ENCODE assay signal across 6 cellular contexts in genomic region chr19:45187421-45188100, GRCh38. TPM values are rescaled to one million over a fixed set of nuclear protein-coding genes. Genes with fewer than 3 reads are reported as not detected.
A peak's percentile ranks its signal among the peaks of the same experiment; 100 is the strongest.
DNase-seq lines count a peak whose midpoint lies in the region; ATAC-seq and TF ChIP-seq lines count a peak whose summit lies in the region.

No MANE protein-coding gene starts in this region.

- no peaks in the 10 kb centered on the region for H3K79me2 ChIP-seq in HCT116 (ENCODE audit: insufficient read depth, low read length)

- H3K36me3 Mint-ChIP-seq in activated CD8-positive, alpha-beta T cell treated with anti-CD3 and anti-CD28 coated beads for 36 hours (ENCODE audit: low read depth): no peaks in the 10 kb centered on the region
- peaks cover 0 to 7% (median 0%) of the 10 kb centered on the region in 3 donors for H3K36me3 Mint-ChIP-seq in naive thymus-derived CD8-positive, alpha-beta T cell
- peaks cover 3% of the 10 kb centered on the region for H3K36me3 Mint-ChIP-seq in activated T-helper 2 cell treated with anti-CD3 and anti-CD28 coated beads, Interferon-gamma antibody, Interleukin-2, Interleukin-4, amounts not matched to agents 10 μg/mL and 5 μg/mL and 100 μg/mL, durations not matched to agents 14 hours and 24 hours and 36 hours (ENCODE audit: low read depth)

- H3K27ac ChIP-seq in A673 (ENCODE audit: low read depth, low read length, poor library complexity, severe bottlenecking): no peak overlapping the region
- H3K27ac ChIP-seq in HCT116 (ENCODE audit: low read depth, low read length): no peak overlapping the region

- TF ChIP-seq RAD21 in HCT116 (IDR thresholded peaks at IDR 0.05; ENCODE audit: low read depth): no peak; the same call in none of the 2 replicates

- intact Hi-C loops in A673 (cut with micrococcal nuclease; ENCODE audit: unreplicated experiment) (loop anchor here (10.0 kb wide), 1 partner anchor 173 kb away; no protein-coding TSS in a partner anchor), HCT116 (cut with micrococcal nuclease) (loop anchor here (10.0 kb wide), 1 partner anchor 57 kb away; the partner anchor contains the start of gene EXOC3L2)
- intact Hi-C loops in activated CD8-positive, alpha-beta T cell treated with anti-CD3 and anti-CD28 coated beads for 36 hours (cut with micrococcal nuclease): no loop called here
- intact Hi-C loops in activated T-helper 2 cell treated with anti-CD3 and anti-CD28 coated beads, Interferon-gamma antibody, Interleukin-2, Interleukin-4, amounts not matched to agents 10 μg/mL and 5 μg/mL and 100 μg/mL, durations not matched to agents 14 hours and 24 hours and 36 hours (cut with micrococcal nuclease): loop anchor here (5.0 kb wide), 1 partner anchor 60 kb away; the partner anchor contains the start of gene EXOC3L2

- RAD21 ChIA-PET in HCT116 (lab: Charles Lee; ENCODE audit: low non-redundant PET in 1 of 2, low total read pairs in 2 of 2, uncharacterized antibody in 2 of 2, unreplicated experiment in 2 of 2): no interaction called here

- POLR2A ChIA-PET in A673 (lab: Charles Lee; ENCODE audit: low non-redundant PET): no interaction called here
- POLR2A ChIA-PET in HCT116 (lab: Charles Lee): no interaction called here
- POLR2A ChIA-PET in activated CD8-positive, alpha-beta T cell treated with anti-CD3 and anti-CD28 coated beads for 36 hours (lab: Charles Lee): interaction anchor here (1.3 kb wide), 2 partner anchors 10 to 95 kb away, joined by 4 read pairs; partner anchors contain the start of genes PPP1R37 and TRAPPC6A
- POLR2A ChIA-PET in naive thymus-derived CD8-positive, alpha-beta T cell (lab: Charles Lee): interaction anchor here (1.8 kb wide), 1 partner anchor 9 kb away, joined by 6 read pairs; the partner anchor contains the start of genes BLOC1S3 and TRAPPC6A

- H3K4me1 ChIP-seq in A673 (ENCODE audit: insufficient read depth, low read length, poor library complexity, severe bottlenecking) (no peaks in the 10 kb centered on the region), HCT116 (ENCODE audit: control insufficient read depth in 1 of 2, insufficient read depth in 2 of 2, low read length in 2 of 2) (peaks cover 5 to 9% of the 10 kb centered on the region in 2 experiments; a peak in 3 of 4 replicates)

- H2AFZ ChIP-seq in HCT116 (ENCODE audit: low read depth, low read length, poor library complexity, severe bottlenecking): peak overlapping the region; percentile 23

- no peak for TF ChIP-seq POLR2A in HCT116 (IDR thresholded peaks at IDR 0.05; ENCODE audit: borderline replicate concordance, extremely low read depth, insufficient read depth, insufficient read length)

- H3K36me3 ChIP-seq in A673 (ENCODE audit: insufficient read depth, low read length, poor library complexity, severe bottlenecking) (no peaks in the 10 kb centered on the region), HCT116 (ENCODE audit: control insufficient read depth in 1 of 2, insufficient read depth in 2 of 2, low read length in 2 of 2) (no peaks in the 10 kb centered on the region)

- no peaks in the 10 kb centered on the region for H3K9me2 ChIP-seq in HCT116 (ENCODE audit: insufficient read depth)

- H3K4me3 ChIP-seq in A673 (ENCODE audit: low read depth, low read length, poor library complexity, severe bottlenecking): no peak overlapping the region
- H3K4me3 ChIP-seq in HCT116 (replicated peaks in 1 of 2; ENCODE audit: low read depth in 1 of 2, low read length in 2 of 2): no peak overlapping the region

- no peaks in the 10 kb centered on the region for H3K27me3 Mint-ChIP-seq in activated CD8-positive, alpha-beta T cell treated with anti-CD3 and anti-CD28 coated beads for 36 hours
- no peaks in the 10 kb centered on the region for H3K27me3 Mint-ChIP-seq in naive thymus-derived CD8-positive, alpha-beta T cell
- H3K27me3 Mint-ChIP-seq in activated T-helper 2 cell treated with anti-CD3 and anti-CD28 coated beads, Interferon-gamma antibody, Interleukin-2, Interleukin-4, amounts not matched to agents 10 μg/mL and 5 μg/mL and 100 μg/mL, durations not matched to agents 14 hours and 24 hours and 36 hours (ENCODE audit: low read depth): no peaks in the 10 kb centered on the region

- no peak overlapping the region for H3K4me3 Mint-ChIP-seq in activated CD8-positive, alpha-beta T cell treated with anti-CD3 and anti-CD28 coated beads for 36 hours
- H3K4me3 Mint-ChIP-seq in naive thymus-derived CD8-positive, alpha-beta T cell: peak overlapping the region in 1 of 10 donors; percentile 10
- no peak overlapping the region for H3K4me3 Mint-ChIP-seq in activated T-helper 2 cell treated with anti-CD3 and anti-CD28 coated beads, Interferon-gamma antibody, Interleukin-2, Interleukin-4, amounts not matched to agents 10 μg/mL and 5 μg/mL and 100 μg/mL, durations not matched to agents 14 hours and 24 hours and 36 hours (ENCODE audit: low read depth)

- DNase-seq in A673 (ENCODE audit: low spot score) (peak; percentile 33), HCT116 (ENCODE audit: low read depth, low spot score) (no peak)
- peak; percentile 36 for DNase-seq in activated CD8-positive, alpha-beta T cell treated with anti-CD3 and anti-CD28 coated beads for 36 hours
- peak in 6 of 10 donors; percentile 29 to 73 (median 53) for DNase-seq in naive thymus-derived CD8-positive, alpha-beta T cell
- no peak for DNase-seq in activated T-helper 2 cell treated with anti-CD3 and anti-CD28 coated beads, Interferon-gamma antibody, Interleukin-2, Interleukin-4, amounts not matched to agents 10 μg/mL and 5 μg/mL and 100 μg/mL, durations not matched to agents 14 hours and 24 hours and 36 hours (ENCODE audit: low spot score)

- ATAC-seq in HCT116 (peak; percentile 85), GM21381 (IDR thresholded peaks at IDR 0.05; ENCODE audit: unreplicated experiment) (no peak)
- ATAC-seq in activated CD8-positive, alpha-beta T cell treated with anti-CD3 and anti-CD28 coated beads for 36 hours: peak; percentile 95
- peak; percentile 89 to 93 for ATAC-seq in naive thymus-derived CD8-positive, alpha-beta T cell

- CTCF ChIA-PET in A673 (lab: Charles Lee) (interaction anchor here (0.5 kb wide), 1 partner anchor 166 kb away, joined by 6 read pairs; no protein-coding TSS in a partner anchor), HCT116 (lab: Charles Lee) (interaction anchor here (0.6 to 2.3 kb wide), 2 partner anchors 9 to 12 kb away, joined by 3 to 11 read pairs; partner anchors contain the start of genes BLOC1S3 and TRAPPC6A)
- CTCF ChIA-PET in activated CD8-positive, alpha-beta T cell treated with anti-CD3 and anti-CD28 coated beads for 36 hours (lab: Charles Lee): interaction anchor here (0.8 to 1.9 kb wide), 13 partner anchors 9 to 171 kb away, joined by 3 to 10 read pairs (median 4); partner anchors contain the start of genes BLOC1S3, CLASRP, GEMIN7 and TRAPPC6A

- no peaks in the 10 kb centered on the region for H3K9me3 Mint-ChIP-seq in activated CD8-positive, alpha-beta T cell treated with anti-CD3 and anti-CD28 coated beads for 36 hours
- H3K9me3 Mint-ChIP-seq in naive thymus-derived CD8-positive, alpha-beta T cell: no peaks in the 10 kb centered on the region
- no peaks in the 10 kb centered on the region for H3K9me3 Mint-ChIP-seq in activated T-helper 2 cell treated with anti-CD3 and anti-CD28 coated beads, Interferon-gamma antibody, Interleukin-2, Interleukin-4, amounts not matched to agents 10 μg/mL and 5 μg/mL and 100 μg/mL, durations not matched to agents 14 hours and 24 hours and 36 hours

- no peaks in the 10 kb centered on the region for H4K20me1 ChIP-seq in HCT116 (ENCODE audit: insufficient read depth)

- H3K27ac Mint-ChIP-seq in activated CD8-positive, alpha-beta T cell treated with anti-CD3 and anti-CD28 coated beads for 36 hours: no peak overlapping the region
- H3K27ac Mint-ChIP-seq in naive thymus-derived CD8-positive, alpha-beta T cell: peak overlapping the region in 4 of 10 donors; percentile 34 to 91 (median 54)
- H3K27ac Mint-ChIP-seq in activated T-helper 2 cell treated with anti-CD3 and anti-CD28 coated beads, Interferon-gamma antibody, Interleukin-2, Interleukin-4, amounts not matched to agents 10 μg/mL and 5 μg/mL and 100 μg/mL, durations not matched to agents 14 hours and 24 hours and 36 hours: no peak overlapping the region

- peaks cover 5% of the 10 kb centered on the region for H3K4me1 Mint-ChIP-seq in activated CD8-positive, alpha-beta T cell treated with anti-CD3 and anti-CD28 coated beads for 36 hours (ENCODE audit: low read depth)
- peaks cover 4 to 21% (median 15%) of the 10 kb centered on the region in 4 donors for H3K4me1 Mint-ChIP-seq in naive thymus-derived CD8-positive, alpha-beta T cell
- peaks cover 2% of the 10 kb centered on the region for H3K4me1 Mint-ChIP-seq in activated T-helper 2 cell treated with anti-CD3 and anti-CD28 coated beads, Interferon-gamma antibody, Interleukin-2, Interleukin-4, amounts not matched to agents 10 μg/mL and 5 μg/mL and 100 μg/mL, durations not matched to agents 14 hours and 24 hours and 36 hours (ENCODE audit: low read depth)

- H3K4me2 ChIP-seq in HCT116 (ENCODE audit: low read length): peak overlapping the region; percentile 29

- peak; percentile 62 for TF ChIP-seq CTCF in A673 (conservative IDR thresholded peaks at IDR 0.05; ENCODE audit: low read depth, low read length)
- TF ChIP-seq CTCF in HCT116 (IDR thresholded peaks at IDR 0.05 in 2 of 3, conservative IDR thresholded peaks at IDR 0.05 in 1 of 3; ENCODE audit: borderline replicate concordance in 1 of 3, insufficient read depth in 1 of 3, low read depth in 2 of 3, low read length in 2 of 3): peak; percentile 53 to 70 (median 67); a peak in 5 of 6 replicates
- peak; percentile 82 for TF ChIP-seq CTCF in activated CD8-positive, alpha-beta T cell treated with anti-CD3 and anti-CD28 coated beads for 36 hours (IDR thresholded peaks at IDR 0.05)

- no peak overlapping the region for H3K9ac ChIP-seq in HCT116 (ENCODE audit: low read length)

- H3K27me3 ChIP-seq in A673 (replicated peaks; ENCODE audit: insufficient read depth, low read depth, low read length, poor library complexity) (no peaks in the 10 kb centered on the region), HCT116 (ENCODE audit: insufficient read depth, low read length) (no peaks in the 10 kb centered on the region)

- H3K9me3 ChIP-seq in A673 (ENCODE audit: low read depth, low read length, poor library complexity, severe bottlenecking) (no peaks in the 10 kb centered on the region), HCT116 (ENCODE audit: control insufficient read depth in 1 of 2, insufficient read depth in 1 of 2, low read depth in 1 of 2, low read length in 2 of 2) (no peaks in the 10 kb centered on the region)

- no TSS peak for BruUV-seq in A673 (replicated peaks; lab: Mats Ljungman, UMichigan)
- BruUV-seq in HCT116 (replicated peaks; lab: Mats Ljungman, UMichigan): no TSS peak

RNA-seq across cellular contexts. Expression of gene BLOC1S3, which starts 9.0 kb away (rescaled TPM):
- 8.7 and 9.1 TPM in 2 replicates for total RNA-seq in A673 (2021)
- 12.2 TPM for total RNA-seq in HCT116 (2021; ENCODE audit: unreplicated experiment)
- polyA plus RNA-seq in HCT116 (2012): 7.7 and 7.9 TPM in 2 replicates
- total RNA-seq in activated CD8-positive, alpha-beta T cell treated with anti-CD3 and anti-CD28 coated beads for 36 hours: 10 to 100 TPM in 1 of 2 experiments, 1 to 10 TPM in 1; 8.9 to 10.8 TPM
- 10 to 100 TPM; 21.2 to 22.5 TPM for total RNA-seq in naive thymus-derived CD8-positive, alpha-beta T cell
- polyA plus RNA-seq in naive thymus-derived CD8-positive, alpha-beta T cell: 10 to 100 TPM in 1 of 3 donors, 1 to 10 TPM in 2; 8.4 to 14.4 (median 9.7) TPM
- total RNA-seq in activated T-helper 2 cell treated with anti-CD3 and anti-CD28 coated beads, Interferon-gamma antibody, Interleukin-2, Interleukin-4, amounts not matched to agents 10 μg/mL and 5 μg/mL and 100 μg/mL, durations not matched to agents 14 hours and 24 hours and 36 hours: 9.7 and 10.8 TPM in 2 replicates

RNA-seq across cellular contexts. Expression of gene TRAPPC6A, which starts 9.5 kb away (rescaled TPM):
- total RNA-seq in A673 (2021) (5.8 and 8.8 TPM in 2 replicates), HCT116 (2021; ENCODE audit: unreplicated experiment) (26.9 TPM)
- polyA plus RNA-seq in HCT116 (2012): 33.9 and 38.7 TPM in 2 replicates
- 10 to 100 TPM; 27.3 to 28.8 TPM for total RNA-seq in activated CD8-positive, alpha-beta T cell treated with anti-CD3 and anti-CD28 coated beads for 36 hours
- 10 to 100 TPM; 48.5 to 51.0 TPM for total RNA-seq in naive thymus-derived CD8-positive, alpha-beta T cell
- 100 to 1,000 TPM; 149 to 193 (median 183) TPM for polyA plus RNA-seq in naive thymus-derived CD8-positive, alpha-beta T cell
- total RNA-seq in activated T-helper 2 cell treated with anti-CD3 and anti-CD28 coated beads, Interferon-gamma antibody, Interleukin-2, Interleukin-4, amounts not matched to agents 10 μg/mL and 5 μg/mL and 100 μg/mL, durations not matched to agents 14 hours and 24 hours and 36 hours: 27.4 and 31.4 TPM in 2 replicates

RNA-seq across cellular contexts. Expression of gene NKPD1, which starts 26.8 kb away (rescaled TPM):
- total RNA-seq in A673 (2021): 0.30 and 0.37 TPM in 2 replicates
- total RNA-seq in HCT116 (2021; ENCODE audit: unreplicated experiment): 0.64 TPM
- 0.47 and 0.65 TPM in 2 replicates for polyA plus RNA-seq in HCT116 (2012)
- under 1 TPM; 0.07 to 0.16 TPM for total RNA-seq in activated CD8-positive, alpha-beta T cell treated with anti-CD3 and anti-CD28 coated beads for 36 hours
- total RNA-seq in naive thymus-derived CD8-positive, alpha-beta T cell: 1 to 10 TPM in 1 of 2 experiments, under 1 TPM in 1; 0.85 to 1.0 TPM
- polyA plus RNA-seq in naive thymus-derived CD8-positive, alpha-beta T cell: under 1 TPM; 0.17 to 0.47 (median 0.43) TPM
- 0.07 and 0.09 TPM in 2 replicates for total RNA-seq in activated T-helper 2 cell treated with anti-CD3 and anti-CD28 coated beads, Interferon-gamma antibody, Interleukin-2, Interleukin-4, amounts not matched to agents 10 μg/mL and 5 μg/mL and 100 μg/mL, durations not matched to agents 14 hours and 24 hours and 36 hours

RNA-seq across cellular contexts. Expression of gene EXOC3L2, which starts 57.6 kb away (rescaled TPM):
- total RNA-seq in A673 (2021) (not detected in 2 replicates), HCT116 (2021; ENCODE audit: unreplicated experiment) (not detected)
- polyA plus RNA-seq in HCT116 (2012): 0.08 TPM in 1 of 2 replicates, not detected in the other
- total RNA-seq in activated CD8-positive, alpha-beta T cell treated with anti-CD3 and anti-CD28 coated beads for 36 hours: not detected
- not detected for total RNA-seq in naive thymus-derived CD8-positive, alpha-beta T cell
- polyA plus RNA-seq in naive thymus-derived CD8-positive, alpha-beta T cell: not detected
- not detected in 2 replicates for total RNA-seq in activated T-helper 2 cell treated with anti-CD3 and anti-CD28 coated beads, Interferon-gamma antibody, Interleukin-2, Interleukin-4, amounts not matched to agents 10 μg/mL and 5 μg/mL and 100 μg/mL, durations not matched to agents 14 hours and 24 hours and 36 hours

Comparison
In these comparisons a context has a peak if more than half of its experiments do, and no peak if none do; other contexts are left out.
1. DNase-seq: peak in A673 (single experiment), activated CD8-positive, alpha-beta T cell treated with anti-CD3 and anti-CD28 coated beads for 36 hours (single experiment) and naive thymus-derived CD8-positive, alpha-beta T cell (6 of 10); none in HCT116 (single experiment) and activated T-helper 2 cell treated with anti-CD3 and anti-CD28 coated beads, Interferon-gamma antibody, Interleukin-2, Interleukin-4, amounts not matched to agents 10 μg/mL and 5 μg/mL and 100 μg/mL, durations not matched to agents 14 hours and 24 hours and 36 hours (single experiment).
2. POLR2A ChIA-PET loops: an anchor here in activated CD8-positive, alpha-beta T cell treated with anti-CD3 and anti-CD28 coated beads for 36 hours (1.3 kb wide) and naive thymus-derived CD8-positive, alpha-beta T cell (1.8 kb wide); none called in A673 and HCT116.
3. Peak in every context shown above with its lines, with median percentiles within 50 percentile points of each other: CTCF ChIP-seq.